In the genomic region with DNA sequence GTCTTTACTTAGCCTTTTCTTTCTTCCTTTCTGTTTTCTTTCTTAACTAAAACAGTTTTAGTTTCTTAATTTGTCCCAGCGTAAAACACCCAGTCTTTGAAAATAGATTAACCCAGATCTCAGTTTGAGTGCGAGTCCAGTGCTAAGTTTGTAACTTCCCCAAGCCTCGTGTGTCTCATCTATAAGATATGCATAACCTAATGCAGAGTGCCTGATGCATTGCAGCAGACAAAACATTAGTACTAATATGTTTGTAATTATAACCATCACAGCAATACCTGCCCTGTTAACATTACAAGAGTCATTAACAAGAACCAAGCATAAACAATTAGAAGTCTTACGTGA, we compare ENCODE assay signal across 8 cellular contexts.
DNase-seq lines count a peak whose midpoint lies in the region; ATAC-seq lines count a peak whose summit lies in the region.

No MANE protein-coding gene starts in this region.

- no peaks in the 10 kb centered on the region for H3K27me3 ChIP-seq in iPS-18a (ENCODE audit: control insufficient read depth, insufficient read depth, low read length)

- no peaks in the 10 kb centered on the region for H3K36me3 Mint-ChIP-seq in activated naive CD8-positive, alpha-beta T cell
- H3K36me3 Mint-ChIP-seq in stimulated activated naive B cell treated with anti-CD40 and anti-IgM and Interleukin-4, amounts not matched to agents 10 μg/mL and 1 μg/mL and 100 μg/mL, for 72 hours, result peaks cover 0 to 3% of the 10 kb centered on the region in 2 donors

- no peaks in the 10 kb centered on the region for H3K27me3 Mint-ChIP-seq in activated naive CD8-positive, alpha-beta T cell
- H3K27me3 Mint-ChIP-seq in stimulated activated naive B cell treated with anti-CD40 and anti-IgM and Interleukin-4, amounts not matched to agents 10 μg/mL and 1 μg/mL and 100 μg/mL, for 72 hours, result peaks cover 0 to 14% of the 10 kb centered on the region in 2 donors

- peak overlapping the region; percentile 100 for H3K27ac Mint-ChIP-seq in activated naive CD8-positive, alpha-beta T cell
- peak overlapping the region; percentile 98 for H3K27ac Mint-ChIP-seq in stimulated activated naive B cell treated with anti-CD40 and anti-IgM and Interleukin-4, amounts not matched to agents 10 μg/mL and 1 μg/mL and 100 μg/mL, for 72 hours

- peak; percentile 19 for ATAC-seq in HG03354 (IDR thresholded peaks at IDR 0.05; ENCODE audit: poor library complexity, severe bottlenecking, unreplicated experiment)
- ATAC-seq in stimulated activated naive B cell treated with anti-CD40 and anti-IgM and Interleukin-4, amounts not matched to agents 10 μg/mL and 1 μg/mL and 100 μg/mL, for 72 hours (replicated peaks), result peak; percentile 31 to 32

- DNase-seq in stimulated activated naive B cell treated with anti-CD40 and anti-IgM and Interleukin-4, amounts not matched to agents 10 μg/mL and 1 μg/mL and 100 μg/mL, for 72 hours, result no peak
- DNase-seq in retina (no peak), NCI-H2107 (lab: John Stamatoyannopoulos, UW) (no peak)
- no peak for DNase-seq in effector CD8-positive, alpha-beta T cell (lab: John Stamatoyannopoulos, UW)

- peak overlapping the region; percentile 88 for H3K9ac ChIP-seq in iPS-18a (ENCODE audit: low read length)

- H3K4me1 ChIP-seq in iPS-18a (ENCODE audit: control insufficient read depth, low read depth, low read length), result peaks cover 46% of the 10 kb centered on the region

- H3K4me3 ChIP-seq in GM08714 (ENCODE audit: low read length) (peak overlapping the region; percentile 69), iPS-18a (ENCODE audit: low read length) (peak overlapping the region; percentile 85)

- peaks cover 33% of the 10 kb centered on the region for H3K4me1 Mint-ChIP-seq in activated naive CD8-positive, alpha-beta T cell (ENCODE audit: low read depth)
- H3K4me1 Mint-ChIP-seq in stimulated activated naive B cell treated with anti-CD40 and anti-IgM and Interleukin-4, amounts not matched to agents 10 μg/mL and 1 μg/mL and 100 μg/mL, for 72 hours, result peaks cover 9 to 17% of the 10 kb centered on the region in 2 donors

- H3K27ac ChIP-seq in iPS-18a (ENCODE audit: low read length), result peak overlapping the region; percentile 79

- H3K4me3 Mint-ChIP-seq in activated naive CD8-positive, alpha-beta T cell, result peak overlapping the region; percentile 100
- peak overlapping the region; percentile 91 to 95 for H3K4me3 Mint-ChIP-seq in stimulated activated naive B cell treated with anti-CD40 and anti-IgM and Interleukin-4, amounts not matched to agents 10 μg/mL and 1 μg/mL and 100 μg/mL, for 72 hours

- no peaks in the 10 kb centered on the region for H3K9me3 ChIP-seq in iPS-18a (ENCODE audit: control insufficient read depth, low read depth, low read length)

- H3K9me3 Mint-ChIP-seq in activated naive CD8-positive, alpha-beta T cell (ENCODE audit: low read depth), result no peaks in the 10 kb centered on the region
- H3K9me3 Mint-ChIP-seq in stimulated activated naive B cell treated with anti-CD40 and anti-IgM and Interleukin-4, amounts not matched to agents 10 μg/mL and 1 μg/mL and 100 μg/mL, for 72 hours, result no peaks in the 10 kb centered on the region

- H3K36me3 ChIP-seq in iPS-18a (ENCODE audit: control insufficient read depth, low read depth, low read length), result no peaks in the 10 kb centered on the region
